In the genomic region with DNA sequence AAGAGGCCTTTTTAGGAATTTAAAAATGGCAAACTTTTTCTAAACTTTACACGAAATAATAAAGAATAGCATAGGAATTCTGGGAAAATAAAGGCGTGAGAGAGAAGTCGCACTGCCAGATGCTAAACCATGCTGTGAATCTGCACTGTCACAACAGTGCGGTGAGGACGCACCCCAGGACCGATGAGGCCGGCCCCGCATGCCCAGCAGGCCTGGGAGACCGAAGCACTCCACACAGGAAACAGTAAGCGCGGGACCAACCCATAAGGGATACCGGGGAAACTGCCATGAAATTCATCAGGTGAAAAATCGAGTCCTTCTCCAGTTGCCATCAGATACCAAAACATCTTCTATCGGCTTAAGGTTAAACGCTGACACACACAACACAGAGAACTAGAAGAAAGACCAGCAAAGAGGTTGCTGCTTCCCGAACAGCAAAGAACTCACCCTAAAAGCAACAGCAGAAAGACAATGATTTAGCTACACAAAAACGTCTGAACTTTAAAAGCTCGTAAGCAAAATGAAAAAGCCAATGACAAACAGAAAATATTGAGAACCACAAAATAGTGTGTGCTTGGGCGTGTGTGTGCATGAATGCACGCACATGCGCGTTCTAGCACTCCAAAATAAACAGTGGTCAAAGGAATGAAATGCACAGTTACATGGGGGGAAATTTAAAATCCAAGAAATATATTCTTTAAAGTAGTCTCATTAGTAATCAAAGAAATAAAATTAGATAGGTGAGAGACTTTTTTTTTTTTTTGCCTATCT, we compare ENCODE assay signal across 19 cellular contexts. TPM values are rescaled to one million over a fixed set of nuclear protein-coding genes. Genes with fewer than 3 reads are reported as not detected.
A peak's percentile ranks its signal among the peaks of the same experiment; 100 is the strongest.
DNase-seq lines count a peak whose midpoint lies in the region; ATAC-seq and TF ChIP-seq lines count a peak whose summit lies in the region.
"Had no signal": no experiment of that assay in that cellular context is flagged by ENCODE, and none has a peak within 500 bp of the region (broad histone marks: within the 10 kb centered on the region; RNA-seq: fewer than 3 reads in every experiment).

No MANE protein-coding gene starts in this region.

- H3K36me3 Mint-ChIP-seq in brain, result peaks cover 21% of the 10 kb centered on the region

- H3K36me3 ChIP-seq in upper lobe of left lung, result peaks cover 0 to 4% (median 0%) of the 10 kb centered on the region in 4 donors
- H3K36me3 ChIP-seq: HAP-1 had no signal

- DNase-seq in SHP77 (lab: John Stamatoyannopoulos, UW), result peak; percentile 10 to 53
- no peak for DNase-seq in SHP77 treated with DMSO at 0.1 percent for 48 hours (lab: John Stamatoyannopoulos, UW)
- peak; percentile 71 for DNase-seq in fibroblast of peridontal ligament (ENCODE audit: extremely low read depth)
- peak; percentile 9 to 52 for DNase-seq in upper lobe of left lung
- no peak for DNase-seq in effector CD8-positive, alpha-beta T cell (lab: John Stamatoyannopoulos, UW)
- DNase-seq: 8988T; Calu3; DMS79 treated with DMSO at 0.1 percent for 48 hours; GF-D8; MM.1S; NCI-H1105; NCI-H1694 treated with DMSO at 0.1 percent for 48 hours; NCI-H69; NK-92 treated with Interleukin-12 subunit alpha and Interleukin-12 subunit beta, amount 100 ng/mL, for 24 hours; SK-N-SH had no signal

- H3K9me3 Mint-ChIP-seq in brain, result peaks cover 8 to 14% (median 9%) of the 10 kb centered on the region in 5 experiments

- no peak overlapping the region for H3K4me3 ChIP-seq in upper lobe of left lung
- H3K4me3 ChIP-seq: HAP-1 had no signal

- peaks cover 25 to 34% (median 29%) of the 10 kb centered on the region in 4 donors for H3K4me1 ChIP-seq in upper lobe of left lung
- H3K4me1 ChIP-seq: HAP-1 had no signal

- peaks cover 51% of the 10 kb centered on the region for H3K4me1 Mint-ChIP-seq in brain

- no peaks in the 10 kb centered on the region for H3K9me3 ChIP-seq in upper lobe of left lung
- H3K9me3 ChIP-seq: HAP-1, SK-N-SH had no signal

- H3K27ac ChIP-seq in upper lobe of left lung, result no peak overlapping the region

- peak overlapping the region in 1 of 5 experiments; percentile 31 for H3K4me3 Mint-ChIP-seq in brain

- no peaks in the 10 kb centered on the region for H3K27me3 ChIP-seq in upper lobe of left lung

- no peak for TF ChIP-seq EP300 in upper lobe of left lung (IDR thresholded peaks at IDR 0.05)

- H3K27ac Mint-ChIP-seq in brain, result peak overlapping the region in 3 of 5 experiments; percentile 2 to 63 (median 6)

- WGBS in upper lobe of left lung, 2 donors, result 90 to 93% methylated on average over 22 of the region's 22 CpGs

- TF ChIP-seq POLR2A in upper lobe of left lung (IDR thresholded peaks at IDR 0.05), result no peak

- no peaks in the 10 kb centered on the region for H3K27me3 Mint-ChIP-seq in brain

- no peak for TF ChIP-seq CTCF in brain (conservative IDR thresholded peaks at IDR 0.05)
- no peak for TF ChIP-seq CTCF in upper lobe of left lung (IDR thresholded peaks at IDR 0.05)

- no peak for ATAC-seq in upper lobe of left lung (ENCODE audit: low FRiP score in 2 of 2)
- no peak for ATAC-seq in HG03354 (IDR thresholded peaks at IDR 0.05; ENCODE audit: poor library complexity, severe bottlenecking, unreplicated experiment)
- no peak for ATAC-seq in GM21529 (IDR thresholded peaks at IDR 0.05; ENCODE audit: unreplicated experiment)

RNA-seq across cellular contexts. Expression of a gene that starts 15.4 kb away (rescaled TPM):
- not detected for polyA plus RNA-seq in brain (ENCODE audit: insufficient read depth, low read depth, low replicate concordance)
- 10 to 100 TPM in 3 of 6 donors, 1 to 10 TPM in 3; 3.7 to 13.0 (median 7.9) TPM for total RNA-seq in upper lobe of left lung

RNA-seq across cellular contexts. Expression of a gene that starts 55.9 kb away (rescaled TPM):
- 49.1 TPM for polyA plus RNA-seq in brain (ENCODE audit: insufficient read depth, low read depth, low replicate concordance)
- 100 to 1,000 TPM; 101 to 233 (median 168) TPM for total RNA-seq in upper lobe of left lung

Comparison
In these comparisons a context has a peak if more than half of its experiments do, and no peak if none do; other contexts are left out.
1. DNase-seq: peak in SHP77 (2 of 2), fibroblast of peridontal ligament (single experiment) and upper lobe of left lung (2 of 2); none in SHP77 treated with DMSO at 0.1 percent for 48 hours (single experiment) and effector CD8-positive, alpha-beta T cell (single experiment).